ENCODE assay signal across 14 cellular contexts in genomic region chr11:66674964-66675602, GRCh38. TPM values are rescaled to one million over a fixed set of nuclear protein-coding genes. Genes with fewer than 3 reads are reported as not detected.
DNase-seq lines count a peak whose midpoint lies in the region; ATAC-seq and TF ChIP-seq lines count a peak whose summit lies in the region.
"Had no signal": no experiment of that assay in that cellular context is flagged by ENCODE, and none has a peak within 500 bp of the region (broad histone marks: within the 10 kb centered on the region; RNA-seq: fewer than 3 reads in every experiment).

No MANE protein-coding gene starts in this region.

- H3K4me1 Mint-ChIP-seq in Caco-2 (ENCODE audit: low read depth, unreplicated experiment), result peaks cover 16% of the 10 kb centered on the region
- peaks cover 43% of the 10 kb centered on the region for H3K4me1 Mint-ChIP-seq in activated naive CD8-positive, alpha-beta T cell treated with anti-CD3 and anti-CD28 coated beads for 36 hours
- peaks cover 51% of the 10 kb centered on the region for H3K4me1 Mint-ChIP-seq in nephron

- H3K4me1 ChIP-seq in Caco-2, result peaks cover 21% of the 10 kb centered on the region

- H3K27ac Mint-ChIP-seq in Caco-2 (ENCODE audit: unreplicated experiment), result no peak overlapping the region
- H3K27ac Mint-ChIP-seq in activated naive CD8-positive, alpha-beta T cell treated with anti-CD3 and anti-CD28 coated beads for 36 hours, result no peak overlapping the region
- peak overlapping the region in 2 of 3 experiments; percentile 27 to 62 for H3K27ac Mint-ChIP-seq in nephron

- no TSS peak for BruUV-seq in Caco-2 (replicated peaks; lab: Mats Ljungman, UMichigan)

- H3K9me3 Mint-ChIP-seq in Caco-2 (ENCODE audit: unreplicated experiment) (no peaks in the 10 kb centered on the region), nephron (no peaks in the 10 kb centered on the region)
- no peaks in the 10 kb centered on the region for H3K9me3 Mint-ChIP-seq in activated naive CD8-positive, alpha-beta T cell treated with anti-CD3 and anti-CD28 coated beads for 36 hours

- no peaks in the 10 kb centered on the region for H3K9me3 ChIP-seq in Caco-2

- CTCF ChIA-PET in Caco-2 (lab: Charles Lee), result interaction anchor here (0.5 kb wide), 1 partner anchor 211 kb away, joined by 4 read pairs; no protein-coding TSS in a partner anchor

- H3K36me3 Mint-ChIP-seq in Caco-2 (ENCODE audit: insufficient read depth, unreplicated experiment) (peaks cover 77% of the 10 kb centered on the region), nephron (ENCODE audit: low read depth) (peaks cover 26% of the 10 kb centered on the region)
- peaks cover 21% of the 10 kb centered on the region for H3K36me3 Mint-ChIP-seq in activated naive CD8-positive, alpha-beta T cell treated with anti-CD3 and anti-CD28 coated beads for 36 hours

- H3K36me3 ChIP-seq in Caco-2 (ENCODE audit: control insufficient read depth, insufficient read depth, low read length), result peaks cover 4% of the 10 kb centered on the region; the same call in 1 of the 2 replicates

- POLR2A ChIA-PET in Caco-2 (lab: Charles Lee), result interaction anchor here (1.4 kb wide), 1 partner anchor 37 kb away, joined by 7 read pairs; the partner anchor contains the start of gene RBM4

- H3K4me3 ChIP-seq in Caco-2 (ENCODE audit: low read depth, low read length), result no peak overlapping the region

- H3K27me3 Mint-ChIP-seq in Caco-2 (ENCODE audit: insufficient read depth, unreplicated experiment), result no peaks in the 10 kb centered on the region
- no peaks in the 10 kb centered on the region for H3K27me3 Mint-ChIP-seq in activated naive CD8-positive, alpha-beta T cell treated with anti-CD3 and anti-CD28 coated beads for 36 hours
- H3K27me3 Mint-ChIP-seq in nephron (ENCODE audit: low read depth), result no peaks in the 10 kb centered on the region

- intact Hi-C loops in Caco-2 (cut with micrococcal nuclease; ENCODE audit: unreplicated experiment), result loop anchor here (5.0 kb wide), 1 partner anchor 157 kb away; no protein-coding TSS in a partner anchor

- DNase-seq in Caco-2 (no peak), HuH-7 (ENCODE audit: low spot score) (peak; percentile 77), NCI-H1105 treated with DMSO at 0.1 percent for 48 hours (lab: John Stamatoyannopoulos, UW) (no peak), NCI-H1105 (lab: John Stamatoyannopoulos, UW) (no peak)
- DNase-seq in activated naive CD8-positive, alpha-beta T cell treated with anti-CD3 and anti-CD28 coated beads for 36 hours, result no peak
- DNase-seq: activated CD4-positive, CD25-positive, alpha-beta regulatory T cell treated with anti-CD3 and anti-CD28 coated beads, Interleukin-2, amount 50 U/mL, for 72 hours; DMS153; dorsolateral prefrontal cortex; mesenchymal stem cell; NCI-H2081 had no signal

- H3K27me3 ChIP-seq in Caco-2 (replicated peaks; ENCODE audit: control insufficient read depth, insufficient read depth, low read length), result no peaks in the 10 kb centered on the region
- H3K27me3 ChIP-seq: dorsolateral prefrontal cortex had no signal

- TF ChIP-seq CTCF in Caco-2 (IDR thresholded peaks at IDR 0.05; ENCODE audit: insufficient read depth in 1 of 2, low read depth in 1 of 2, low read length in 1 of 2, severe bottlenecking in 1 of 2, unreplicated experiment in 1 of 2), result no peak
- TF ChIP-seq CTCF in nephron (IDR thresholded peaks at IDR 0.05; ENCODE audit: unreplicated experiment in 3 of 3), result no peak

- ATAC-seq in HG02610 (IDR thresholded peaks at IDR 0.05; ENCODE audit: unreplicated experiment) (no peak), HG03460 (IDR thresholded peaks at IDR 0.05; ENCODE audit: unreplicated experiment) (no peak)
- ATAC-seq: sciatic nerve had no signal

- peak overlapping the region; percentile 5 for H3K4me3 Mint-ChIP-seq in Caco-2 (ENCODE audit: unreplicated experiment)
- H3K4me3 Mint-ChIP-seq in activated naive CD8-positive, alpha-beta T cell treated with anti-CD3 and anti-CD28 coated beads for 36 hours, result peak overlapping the region; percentile 26
- H3K4me3 Mint-ChIP-seq in nephron, result peak overlapping the region; percentile 66 to 79 (median 75)

RNA-seq across cellular contexts. Expression of gene RBM4B, which starts 2.6 kb away (rescaled TPM):
- total RNA-seq in Caco-2 (2022), result 39.8 and 45.8 TPM in 2 replicates
- total RNA-seq in activated naive CD8-positive, alpha-beta T cell treated with anti-CD3 and anti-CD28 coated beads for 36 hours, result 10 to 100 TPM; 12.2 to 15.5 TPM

RNA-seq across cellular contexts. Expression of gene RBM4, which starts 36.6 kb away (rescaled TPM):
- total RNA-seq in Caco-2 (2022), result 257 and 273 TPM in 2 replicates
- 100 to 1,000 TPM; 134 to 140 TPM for total RNA-seq in activated naive CD8-positive, alpha-beta T cell treated with anti-CD3 and anti-CD28 coated beads for 36 hours

RNA-seq across cellular contexts. Expression of gene SPTBN2, which starts 53.9 kb away (rescaled TPM):
- 37.6 and 45.0 TPM in 2 replicates for total RNA-seq in Caco-2 (2022)
- 1 to 10 TPM; 1.4 to 1.7 TPM for total RNA-seq in activated naive CD8-positive, alpha-beta T cell treated with anti-CD3 and anti-CD28 coated beads for 36 hours

RNA-seq across cellular contexts. Expression of gene RBM14, which starts 58.7 kb away (rescaled TPM):
- total RNA-seq in Caco-2 (2022), result 160 and 173 TPM in 2 replicates
- total RNA-seq in activated naive CD8-positive, alpha-beta T cell treated with anti-CD3 and anti-CD28 coated beads for 36 hours, result 100 to 1,000 TPM; 157 to 162 TPM

Comparison
In these comparisons a context has a peak if more than half of its experiments do, and no peak if none do; other contexts are left out.
1. H3K27ac Mint-ChIP-seq: peak in nephron (2 of 3); none in Caco-2 (single experiment) and activated naive CD8-positive, alpha-beta T cell treated with anti-CD3 and anti-CD28 coated beads for 36 hours (single experiment).
2. H3K4me3 Mint-ChIP-seq: peak in every context shown above with its lines; median percentile 75 in nephron; 26 in activated naive CD8-positive, alpha-beta T cell treated with anti-CD3 and anti-CD28 coated beads for 36 hours; 5 in Caco-2.
3. RNA of gene SPTBN2, which starts 53.9 kb away (total RNA-seq): 37.6 to 45.0 TPM in Caco-2; 1.4 to 1.7 TPM in activated naive CD8-positive, alpha-beta T cell treated with anti-CD3 and anti-CD28 coated beads for 36 hours; every median in the first group is over 10 times any median in the second.